Comparison of ENCODE assay signal across 21 cellular contexts in genomic region chr3:188581365-188581764, GRCh38.
DNase-seq lines count a peak whose midpoint lies in the region; ATAC-seq and TF ChIP-seq lines count a peak whose summit lies in the region.
"Had no signal": no experiment of that assay in that cellular context is flagged by ENCODE, and none has a peak within 500 bp of the region (broad histone marks: within the 10 kb centered on the region; RNA-seq: fewer than 3 reads in every experiment).

No MANE protein-coding gene starts in this region.

- H3K9me3 ChIP-seq in gastroesophageal sphincter (no peaks in the 10 kb centered on the region), thoracic aorta (no peaks in the 10 kb centered on the region)
- H3K9me3 ChIP-seq: SJCRH30 had no signal

- intact Hi-C loops in dorsolateral prefrontal cortex (cut with DNase I) = no loop called here

- peak overlapping the region in 3 of 4 donors; percentile 19 to 80 (median 46) for H3K27ac ChIP-seq in gastroesophageal sphincter
- peak overlapping the region; percentile 77 to 79 for H3K27ac ChIP-seq in thoracic aorta
- no peak overlapping the region for H3K27ac ChIP-seq in dorsolateral prefrontal cortex
- H3K27ac ChIP-seq: RWPE1, SJCRH30 had no signal

- peaks cover 30% of the 10 kb centered on the region for H3K4me1 Mint-ChIP-seq in memory B cell

- no peaks in the 10 kb centered on the region for H3K27me3 Mint-ChIP-seq in memory B cell
- H3K27me3 Mint-ChIP-seq: CD8-positive, alpha-beta memory T cell had no signal

- H3K4me3 ChIP-seq in gastroesophageal sphincter (no peak overlapping the region), thoracic aorta (no peak overlapping the region), dorsolateral prefrontal cortex (no peak overlapping the region)
- H3K4me3 ChIP-seq: K562, SJCRH30 had no signal

- TF ChIP-seq EP300 in gastroesophageal sphincter (IDR thresholded peaks at IDR 0.05) = no peak

- WGBS in gastroesophageal sphincter (ENCODE audit: low coverage in 1 of 2), 2 donors = 83% methylated on average over 4 of the region's 4 CpGs

- DNase-seq in NAMALWA (ENCODE audit: low spot score) = peak; percentile 9
- DNase-seq in memory B cell (ENCODE audit: low spot score in 2 of 2) = no peak
- DNase-seq in thoracic aorta (ENCODE audit: low spot score) = no peak
- no peak for DNase-seq in dorsolateral prefrontal cortex
- no peak for DNase-seq in dermis blood vessel endothelial cell
- DNase-seq in ureter (ENCODE audit: low spot score) = no peak
- DNase-seq in DMS114 treated with DMSO at 0.1 percent for 48 hours (lab: John Stamatoyannopoulos, UW; ENCODE audit: unreplicated experiment) = no peak
- DNase-seq: C1 segment of cervical spinal cord; CD8-positive, alpha-beta memory T cell; DMS79; H9; NCI-H1105 treated with DMSO at 0.1 percent for 48 hours; NCI-H1694; NCI-H2081 treated with DMSO at 0.1 percent for 48 hours; NCI-H446 treated with DMSO at 0.1 percent for 48 hours; NK-92 treated with Interleukin-12 subunit alpha and Interleukin-12 subunit beta, amount 100 ng/mL, for 24 hours; PC-3; SJCRH30 had no signal

- TF ChIP-seq CTCF in gastroesophageal sphincter (IDR thresholded peaks at IDR 0.05) (no peak), thoracic aorta (IDR thresholded peaks at IDR 0.05) (no peak), dorsolateral prefrontal cortex (IDR thresholded peaks at IDR 0.05 in 54 of 56, conservative IDR thresholded peaks at IDR 0.05 in 2 of 56; ENCODE audit: low read depth in 1 of 56, partially characterized antibody in 56 of 56) (no peak)

- no peaks in the 10 kb centered on the region for H3K27me3 ChIP-seq in gastroesophageal sphincter
- no peaks in the 10 kb centered on the region for H3K27me3 ChIP-seq in thoracic aorta (replicated peaks; ENCODE audit: insufficient read depth)
- no peaks in the 10 kb centered on the region for H3K27me3 ChIP-seq in dorsolateral prefrontal cortex
- H3K27me3 ChIP-seq: SJCRH30 had no signal

- no peak for TF ChIP-seq POLR2A in gastroesophageal sphincter (IDR thresholded peaks at IDR 0.05)

- H3K36me3 ChIP-seq in gastroesophageal sphincter (no peaks in the 10 kb centered on the region), thoracic aorta (no peaks in the 10 kb centered on the region)
- H3K36me3 ChIP-seq: SJCRH30 had no signal

- H3K4me1 ChIP-seq in gastroesophageal sphincter (peaks cover 34 to 98% (median 38%) of the 10 kb centered on the region in 3 donors), thoracic aorta (ENCODE audit: control insufficient read depth in 1 of 2, low read depth in 2 of 2) (peaks cover 70 to 94% of the 10 kb centered on the region in 2 donors)
- H3K4me1 ChIP-seq: SJCRH30 had no signal

- H3K4me3 Mint-ChIP-seq in memory B cell = no peak overlapping the region
- H3K4me3 Mint-ChIP-seq: CD8-positive, alpha-beta memory T cell; H9 had no signal

- peaks cover 3% of the 10 kb centered on the region for H3K36me3 Mint-ChIP-seq in memory B cell

- ATAC-seq in gastroesophageal sphincter = no peak
- no peak for ATAC-seq in memory B cell (ENCODE audit: low read depth)
- no peak for ATAC-seq in thoracic aorta (ENCODE audit: insufficient number of reproducible peaks, low FRiP score, low read depth)
- ATAC-seq: K562, PC-3 had no signal

- peak overlapping the region; percentile 58 for H3K27ac Mint-ChIP-seq in memory B cell
- H3K27ac Mint-ChIP-seq: CD8-positive, alpha-beta memory T cell; H9 had no signal

- H3K9me3 Mint-ChIP-seq in memory B cell = no peaks in the 10 kb centered on the region
- H3K9me3 Mint-ChIP-seq: CD8-positive, alpha-beta memory T cell; H9 had no signal

Comparison
In these comparisons a context has a peak if more than half of its experiments do, and no peak if none do; other contexts are left out.
1. H3K27ac ChIP-seq: peak in gastroesophageal sphincter (3 of 4) and thoracic aorta (2 of 2); none in dorsolateral prefrontal cortex (0 of 59).